In genomic region chr7:46160861-46161260, GRCh38 we compare ENCODE assay signal across 28 cellular contexts.
DNase-seq lines count a peak whose midpoint lies in the region; ATAC-seq, FAIRE-seq and TF ChIP-seq lines count a peak whose summit lies in the region.
"Had no signal": no experiment of that assay in that cellular context is flagged by ENCODE, and none has a peak within 500 bp of the region (broad histone marks: within the 10 kb centered on the region; RNA-seq: fewer than 3 reads in every experiment).

No MANE protein-coding gene starts in this region.

- peak; percentile 89 for DNase-seq in HTR-8/SVneo (ENCODE audit: insufficient read length, low spot score)
- peak; percentile 59 to 87 (median 79) for DNase-seq in adrenal gland
- peak; percentile 83 for DNase-seq in kidney tubule cell (ENCODE audit: low spot score)
- DNase-seq in urothelium cell line (ENCODE audit: low spot score), result peak; percentile 86
- DNase-seq in activated CD4-positive, alpha-beta memory T cell treated with anti-CD3 and anti-CD28 coated beads for 36 hours, result no peak
- no peak for DNase-seq in stimulated activated naive CD8-positive, alpha-beta T cell treated with anti-CD3 and anti-CD28 coated beads, Interleukin-15, amount 100 ng/mL, for 72 hours
- DNase-seq: activated CD4-positive, alpha-beta T cell treated with anti-CD3 and anti-CD28 coated beads, Interleukin-2, amount 50 U/mL, for 48 hours; activated CD8-positive, alpha-beta memory T cell treated with anti-CD3 and anti-CD28 coated beads, Interleukin-2, amount 50 U/mL, for 48 hours; CD4-positive, alpha-beta memory T cell; DMS153; erythroblast; foreskin fibroblast; H7; immature natural killer cell; left ventricle myocardium inferior; NCI-H1092 treated with DMSO at 0.1 percent for 48 hours; NCI-H2029 treated with DMSO at 0.1 percent for 48 hours; NCI-H226; NCI-H748 treated with DMSO at 0.1 percent for 48 hours; right lobe of liver; stimulated activated naive CD4-positive, alpha-beta T cell treated with Interleukin-2 at 50 U/mL for 16 hours had no signal

- no peak overlapping the region for H3K4me3 Mint-ChIP-seq in activated CD4-positive, alpha-beta memory T cell treated with anti-CD3 and anti-CD28 coated beads for 36 hours
- no peak overlapping the region for H3K4me3 Mint-ChIP-seq in stimulated activated naive CD8-positive, alpha-beta T cell treated with anti-CD3 and anti-CD28 coated beads, Interleukin-15, amount 100 ng/mL, for 72 hours
- H3K4me3 Mint-ChIP-seq: activated naive CD4-positive, alpha-beta T cell treated with anti-CD3 and anti-CD28 coated beads, Interleukin-2, amount 50 U/mL, for 24 hours; activated T-helper 17 cell treated with anti-CD3 and anti-CD28 coated beads, Interleukin-2, amount 50 U/mL, for 72 hours; CD4-positive, alpha-beta memory T cell; immature natural killer cell; mesothelial cell of epicardium; nephron had no signal

- intact Hi-C loops in adrenal gland (cut with DNase I), result no loop called here
- intact Hi-C loops in activated CD4-positive, alpha-beta memory T cell treated with anti-CD3 and anti-CD28 coated beads for 36 hours (cut with micrococcal nuclease), result no loop called here

- FAIRE-seq in HTR-8/SVneo (lab: Jason Lieb, UNC) (peak; percentile 95), urothelium cell line (lab: Jason Lieb, UNC) (peak; percentile 96)
- FAIRE-seq: GM12891 had no signal

- H3K36me3 Mint-ChIP-seq in activated CD4-positive, alpha-beta memory T cell treated with anti-CD3 and anti-CD28 coated beads for 36 hours, result no peaks in the 10 kb centered on the region
- H3K36me3 Mint-ChIP-seq: activated naive CD4-positive, alpha-beta T cell treated with anti-CD3 and anti-CD28 coated beads, Interleukin-2, amount 50 U/mL, for 24 hours; CD4-positive, alpha-beta memory T cell; mesothelial cell of epicardium had no signal

- no peak overlapping the region for H3K27ac ChIP-seq in adrenal gland
- H3K27ac ChIP-seq: hepatocyte, left ventricle myocardium inferior, right lobe of liver had no signal

- H3K4me1 Mint-ChIP-seq in activated CD4-positive, alpha-beta memory T cell treated with anti-CD3 and anti-CD28 coated beads for 36 hours (ENCODE audit: low read depth), result no peaks in the 10 kb centered on the region
- no peaks in the 10 kb centered on the region for H3K4me1 Mint-ChIP-seq in stimulated activated naive CD8-positive, alpha-beta T cell treated with anti-CD3 and anti-CD28 coated beads, Interleukin-15, amount 100 ng/mL, for 72 hours
- H3K4me1 Mint-ChIP-seq: activated naive CD4-positive, alpha-beta T cell treated with anti-CD3 and anti-CD28 coated beads, Interleukin-2, amount 50 U/mL, for 24 hours; activated T-helper 17 cell treated with anti-CD3 and anti-CD28 coated beads, Interleukin-2, amount 50 U/mL, for 72 hours; immature natural killer cell had no signal

- ATAC-seq in stimulated activated naive CD8-positive, alpha-beta T cell treated with anti-CD3 and anti-CD28 coated beads, Interleukin-15, amount 100 ng/mL, for 72 hours, result no peak
- ATAC-seq in GM21515 (IDR thresholded peaks at IDR 0.05; ENCODE audit: unreplicated experiment), result no peak
- ATAC-seq: activated T-helper 17 cell treated with anti-CD3 and anti-CD28 coated beads, Interleukin-2, amount 50 U/mL, for 72 hours; right lobe of liver had no signal

- H3K27me3 ChIP-seq in adrenal gland, result no peaks in the 10 kb centered on the region
- H3K27me3 ChIP-seq: hepatocyte, right lobe of liver had no signal

- H3K27ac Mint-ChIP-seq in activated CD4-positive, alpha-beta memory T cell treated with anti-CD3 and anti-CD28 coated beads for 36 hours, result no peak overlapping the region
- peak overlapping the region in 1 of 2 donors; percentile 89 for H3K27ac Mint-ChIP-seq in stimulated activated naive CD8-positive, alpha-beta T cell treated with anti-CD3 and anti-CD28 coated beads, Interleukin-15, amount 100 ng/mL, for 72 hours
- H3K27ac Mint-ChIP-seq: activated naive CD4-positive, alpha-beta T cell treated with anti-CD3 and anti-CD28 coated beads, Interleukin-2, amount 50 U/mL, for 24 hours; activated T-helper 17 cell treated with anti-CD3 and anti-CD28 coated beads, Interleukin-2, amount 50 U/mL, for 72 hours; CD4-positive, alpha-beta memory T cell; immature natural killer cell; mesothelial cell of epicardium; nephron had no signal

- TF ChIP-seq POLR2A in adrenal gland (IDR thresholded peaks at IDR 0.05), result no peak

- no peaks in the 10 kb centered on the region for H3K4me1 ChIP-seq in adrenal gland (replicated peaks in 1 of 2)
- H3K4me1 ChIP-seq: left ventricle myocardium inferior had no signal

- H3K27me3 Mint-ChIP-seq in activated CD4-positive, alpha-beta memory T cell treated with anti-CD3 and anti-CD28 coated beads for 36 hours, result no peaks in the 10 kb centered on the region
- H3K27me3 Mint-ChIP-seq in stimulated activated naive CD8-positive, alpha-beta T cell treated with anti-CD3 and anti-CD28 coated beads, Interleukin-15, amount 100 ng/mL, for 72 hours, result no peaks in the 10 kb centered on the region
- H3K27me3 Mint-ChIP-seq: activated naive CD4-positive, alpha-beta T cell treated with anti-CD3 and anti-CD28 coated beads, Interleukin-2, amount 50 U/mL, for 24 hours; activated T-helper 17 cell treated with anti-CD3 and anti-CD28 coated beads, Interleukin-2, amount 50 U/mL, for 72 hours; CD4-positive, alpha-beta memory T cell had no signal

- no peak for TF ChIP-seq CTCF in adrenal gland (IDR thresholded peaks at IDR 0.05)

- H3K9me3 Mint-ChIP-seq in activated CD4-positive, alpha-beta memory T cell treated with anti-CD3 and anti-CD28 coated beads for 36 hours, result no peaks in the 10 kb centered on the region
- no peaks in the 10 kb centered on the region for H3K9me3 Mint-ChIP-seq in stimulated activated naive CD8-positive, alpha-beta T cell treated with anti-CD3 and anti-CD28 coated beads, Interleukin-15, amount 100 ng/mL, for 72 hours
- H3K9me3 Mint-ChIP-seq: activated naive CD4-positive, alpha-beta T cell treated with anti-CD3 and anti-CD28 coated beads, Interleukin-2, amount 50 U/mL, for 24 hours; nephron had no signal

- POLR2A ChIA-PET in activated CD4-positive, alpha-beta memory T cell treated with anti-CD3 and anti-CD28 coated beads for 36 hours (lab: Charles Lee), result no interaction called here

- H3K4me3 ChIP-seq in adrenal gland, result no peak overlapping the region
- H3K4me3 ChIP-seq: hepatocyte, left ventricle myocardium inferior, right lobe of liver had no signal

- no peaks in the 10 kb centered on the region for H3K9me3 ChIP-seq in adrenal gland (replicated peaks in 1 of 3)
- H3K9me3 ChIP-seq: left ventricle myocardium inferior, right lobe of liver had no signal

- WGBS in adrenal gland, 4 donors, result 50 to 83% (median 64%) methylated on average over 7 of the region's 7 CpGs

- H3K36me3 ChIP-seq in adrenal gland (replicated peaks in 1 of 2), result no peaks in the 10 kb centered on the region
- H3K36me3 ChIP-seq: left ventricle myocardium inferior, right lobe of liver had no signal

- CTCF ChIA-PET in activated CD4-positive, alpha-beta memory T cell treated with anti-CD3 and anti-CD28 coated beads for 36 hours (lab: Charles Lee), result no interaction called here

Comparison
In these comparisons a context has a peak if more than half of its experiments do, and no peak if none do; other contexts are left out.
1. DNase-seq: peak in HTR-8/SVneo (single experiment), adrenal gland (7 of 7), kidney tubule cell (single experiment) and urothelium cell line (single experiment); none in activated CD4-positive, alpha-beta memory T cell treated with anti-CD3 and anti-CD28 coated beads for 36 hours (single experiment) and stimulated activated naive CD8-positive, alpha-beta T cell treated with anti-CD3 and anti-CD28 coated beads, Interleukin-15, amount 100 ng/mL, for 72 hours (0 of 2).